Comparison of ENCODE assay signal across 21 cellular contexts in the genomic region with DNA sequence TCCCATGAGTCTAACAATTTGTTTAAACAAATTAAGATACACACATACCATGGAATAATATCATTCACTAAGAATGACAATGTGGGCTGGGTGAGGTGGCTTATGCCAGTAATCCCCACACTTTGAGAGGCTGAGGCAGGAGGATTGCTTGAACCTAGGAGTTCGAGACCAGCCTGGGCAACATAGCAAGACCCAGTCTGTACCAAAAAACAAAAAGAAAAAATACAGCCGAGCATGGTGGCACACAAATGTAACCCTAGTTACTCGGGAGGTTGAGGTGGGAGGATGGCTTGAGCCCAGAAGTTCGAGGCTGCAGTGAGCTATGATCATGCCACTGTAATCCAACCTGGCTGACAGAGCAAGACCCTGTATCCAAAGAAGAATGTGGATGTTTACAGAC. TPM values are rescaled to one million over a fixed set of nuclear protein-coding genes. Genes with fewer than 3 reads are reported as not detected.
DNase-seq lines count a peak whose midpoint lies in the region; ATAC-seq, FAIRE-seq and TF ChIP-seq lines count a peak whose summit lies in the region.
"Had no signal": no experiment of that assay in that cellular context is flagged by ENCODE, and none has a peak within 500 bp of the region (broad histone marks: within the 10 kb centered on the region; RNA-seq: fewer than 3 reads in every experiment).

No MANE protein-coding gene starts in this region.

- no peak overlapping the region for H2AFZ ChIP-seq in HepG2 (ENCODE audit: low read length)
- H2AFZ ChIP-seq in neural progenitor cell (replicated peaks): no peak overlapping the region
- H2AFZ ChIP-seq: GM23248 had no signal

- ATAC-seq in HepG2 (no peak), right lobe of liver (no peak), body of pancreas (no peak), GM21423 (IDR thresholded peaks at IDR 0.05; ENCODE audit: unreplicated experiment) (no peak)
- ATAC-seq: K562 had no signal

- intact Hi-C loops in HepG2 (cut with micrococcal nuclease; ENCODE audit: unreplicated experiment) (loop anchor here (10.0 kb wide), 1 partner anchor 82 kb away; the partner anchor contains the start of gene ARPIN), right lobe of liver (cut with DNase I) (no loop called here), body of pancreas (cut with DNase I) (no loop called here)

- WGBS in HepG2 (ENCODE audit: low lambda C conversion rate): 44% methylated on average over 4 of the region's 4 CpGs
- 85% methylated on average over 3 of the region's 4 CpGs for WGBS in right lobe of liver (ENCODE audit: insufficient coverage, low coverage, low lambda C conversion rate, missing lambda C conversion rate)
- 82% methylated on average over 4 of the region's 4 CpGs for WGBS in body of pancreas, 2 donors

- TF ChIP-seq EP300 in HepG2 (IDR thresholded peaks at IDR 0.05; ENCODE audit: low read depth in 2 of 2, low read length in 2 of 2): no peak
- TF ChIP-seq EP300 in HepG2 (CRISPR knock-in tag; IDR thresholded peaks at IDR 0.05; ENCODE audit: borderline replicate concordance): no peak

- H3K4me1 ChIP-seq in HepG2 (ENCODE audit: insufficient read depth, low read length): peaks cover 36% of the 10 kb centered on the region
- peaks cover 0 to 5% (median 0%) of the 10 kb centered on the region in 4 donors for H3K4me1 ChIP-seq in right lobe of liver
- peaks cover 44% of the 10 kb centered on the region for H3K4me1 ChIP-seq in body of pancreas
- H3K4me1 ChIP-seq in neural progenitor cell: peaks cover 7% of the 10 kb centered on the region

- POLR2A ChIA-PET in HepG2 (lab: Yijun Ruan, JAX): no interaction called here

- H3K4me2 ChIP-seq in HepG2 (ENCODE audit: low read depth, low read length) (no peak overlapping the region), neural progenitor cell (no peak overlapping the region)
- H3K4me2 ChIP-seq: BLaER1 had no signal

- no peaks in the 10 kb centered on the region for H4K20me1 ChIP-seq in HepG2 (ENCODE audit: insufficient read depth, low read length)
- H4K20me1 ChIP-seq in neural progenitor cell (ENCODE audit: low read depth): no peaks in the 10 kb centered on the region
- H4K20me1 ChIP-seq: BLaER1 had no signal

- H3K27me3 ChIP-seq in HepG2 (ENCODE audit: control insufficient read depth in 1 of 2, insufficient read depth in 2 of 2, low read length in 2 of 2) (no peaks in the 10 kb centered on the region; a peak in 1 of 5 replicates), right lobe of liver (no peaks in the 10 kb centered on the region), body of pancreas (no peaks in the 10 kb centered on the region), neural progenitor cell (no peaks in the 10 kb centered on the region)
- H3K27me3 ChIP-seq: BLaER1, Peyer's patch had no signal

- TF ChIP-seq RAD21 in HepG2 (CRISPR knock-in tag; IDR thresholded peaks at IDR 0.05): no peak

- TF ChIP-seq CTCF in HepG2 (CRISPR knock-in tag; IDR thresholded peaks at IDR 0.05) (no peak), right lobe of liver (IDR thresholded peaks at IDR 0.05) (no peak), body of pancreas (IDR thresholded peaks at IDR 0.05) (no peak), neural progenitor cell (IDR thresholded peaks at IDR 0.05) (no peak)

- H3K36me3 Mint-ChIP-seq in neural progenitor cell: no peaks in the 10 kb centered on the region
- H3K36me3 Mint-ChIP-seq: CD4-positive, CD25-positive, alpha-beta regulatory T cell had no signal

- H3K27ac Mint-ChIP-seq in neural progenitor cell: peak overlapping the region; percentile 36
- H3K27ac Mint-ChIP-seq: CD4-positive, CD25-positive, alpha-beta regulatory T cell had no signal

- TF ChIP-seq POLR2A in HepG2 (IDR thresholded peaks at IDR 0.05; ENCODE audit: insufficient read depth in 1 of 2, low read depth in 2 of 2, low read length in 2 of 2) (no peak), right lobe of liver (IDR thresholded peaks at IDR 0.05) (no peak), body of pancreas (IDR thresholded peaks at IDR 0.05) (no peak)

- H3K9ac ChIP-seq in HepG2 (ENCODE audit: insufficient read depth, low read depth, low read length) (no peak overlapping the region), neural progenitor cell (no peak overlapping the region)
- H3K9ac ChIP-seq: BLaER1, GM23248 had no signal

- no peak overlapping the region for H3K4me3 Mint-ChIP-seq in neural progenitor cell

- FAIRE-seq in HepG2 (lab: Jason Lieb, UNC): no peak
- FAIRE-seq: K562 had no signal

- peaks cover 41% of the 10 kb centered on the region for H3F3A ChIP-seq in neural progenitor cell (ENCODE audit: low read depth)

- peaks cover 20% of the 10 kb centered on the region for H3K4me1 Mint-ChIP-seq in neural progenitor cell

- H3K4me3 ChIP-seq in HepG2 (replicated peaks in 1 of 3; ENCODE audit: insufficient read depth in 1 of 3, low read depth in 2 of 3, low read length in 3 of 3) (no peak overlapping the region), right lobe of liver (no peak overlapping the region), body of pancreas (no peak overlapping the region), neural progenitor cell (no peak overlapping the region)
- H3K4me3 ChIP-seq: BLaER1, GM23248, K562, Peyer's patch, SK-N-MC had no signal

- no peaks in the 10 kb centered on the region for H3K9me3 ChIP-seq in HepG2 (ENCODE audit: low read length)
- no peaks in the 10 kb centered on the region for H3K9me3 ChIP-seq in right lobe of liver
- H3K9me3 ChIP-seq in body of pancreas: no peaks in the 10 kb centered on the region
- no peaks in the 10 kb centered on the region for H3K9me3 ChIP-seq in neural progenitor cell (ENCODE audit: low read depth)
- H3K9me3 ChIP-seq: BLaER1, Peyer's patch had no signal

- CTCF ChIA-PET in HepG2 (lab: Yijun Ruan, JAX; ENCODE audit: low intra/inter-chr PET ratio, low total read pairs): no interaction called here

- peaks cover 7% of the 10 kb centered on the region for H3K27me3 Mint-ChIP-seq in neural progenitor cell (ENCODE audit: insufficient read depth, low read depth)

- H3K36me3 ChIP-seq in HepG2 (replicated peaks in 1 of 2; ENCODE audit: control insufficient read depth in 1 of 2, insufficient read depth in 2 of 2, low read length in 2 of 2): no peaks in the 10 kb centered on the region
- H3K36me3 ChIP-seq in right lobe of liver: no peaks in the 10 kb centered on the region
- no peaks in the 10 kb centered on the region for H3K36me3 ChIP-seq in body of pancreas (replicated peaks in 1 of 2; ENCODE audit: insufficient read depth in 1 of 2, low read depth in 2 of 2)
- H3K36me3 ChIP-seq in neural progenitor cell: no peaks in the 10 kb centered on the region
- H3K36me3 ChIP-seq: BLaER1, Peyer's patch had no signal

- H3K27ac ChIP-seq in HepG2 (ENCODE audit: extremely low read length, insufficient read depth, low read length) (no peak overlapping the region), right lobe of liver (no peak overlapping the region), body of pancreas (peak overlapping the region; percentile 95 to 99 (median 96)), neural progenitor cell (no peak overlapping the region)
- H3K27ac ChIP-seq: BLaER1, GM23248, Peyer's patch, SK-N-MC had no signal

- H3K9me3 Mint-ChIP-seq in neural progenitor cell: no peaks in the 10 kb centered on the region

- in situ Hi-C loops in HepG2 (cut with HindIII; ENCODE audit: extremely low pct_ligation_motif_present, low pct_unique_long_range_greater_than_20kb): no loop called here

- DNase-seq in HepG2 (ENCODE audit: low spot score): no peak
- DNase-seq in right lobe of liver: no peak
- DNase-seq in body of pancreas: no peak
- no peak for DNase-seq in neural progenitor cell (ENCODE audit: low spot score)
- DNase-seq in cortex of kidney (lab: John Stamatoyannopoulos, UW): no peak
- no peak for DNase-seq in stimulated activated CD4-positive, alpha-beta T cell treated with anti-CD3 and anti-CD28 coated beads, Interleukin-4, amount 100 ng/mL, for 24 hours
- no peak for DNase-seq in stimulated activated CD4-positive, alpha-beta T cell treated with anti-CD3 and anti-CD28 coated beads, Interleukin-12 subunit alpha, Interleukin-12 subunit beta, amount 100 ng/mL, for 4 hours
- DNase-seq: CD4-positive, CD25-positive, alpha-beta regulatory T cell; GM23248; H7; NCI-H1105 treated with DMSO at 0.1 percent for 48 hours; NCI-H146; NCI-H1930; NCI-H446; NCI-H524 treated with DMSO at 0.1 percent for 48 hours; Peyer's patch; SIG-M5 had no signal

- BruUV-seq in HepG2 (replicated peaks; lab: Mats Ljungman, UMichigan): no TSS peak

- peaks cover 5% of the 10 kb centered on the region for H3K79me2 ChIP-seq in HepG2 (ENCODE audit: insufficient read depth, low read length)
- H3K79me2 ChIP-seq in neural progenitor cell (ENCODE audit: low read depth): peaks cover 11% of the 10 kb centered on the region

RNA-seq across cellular contexts. Expression of gene ZNF710, which starts 4.0 kb away (rescaled TPM):
- total RNA-seq in HepG2 (2016; rRNA removed; fragmentation: Illumina TruSeq; extraction: Trizol): 15.0 and 20.6 TPM in 2 replicates
- total RNA-seq in HepG2 (2016; cell fraction: cytosol; rRNA removed; fragmentation: Illumina TruSeq; extraction: Trizol; ENCODE audit: low read depth): 7.6 and 7.9 TPM in 2 replicates
- total RNA-seq in HepG2 (2016; cell fraction: insoluble cytoplasmic fraction; rRNA removed; fragmentation: Illumina TruSeq; extraction: Trizol): 12.0 and 18.4 TPM in 2 replicates
- 15.9 and 16.0 TPM in 2 replicates for total RNA-seq in HepG2 (2016; cell fraction: membrane; rRNA removed; fragmentation: Illumina TruSeq; extraction: Trizol)
- total RNA-seq in HepG2 (2016; cell fraction: nucleus; rRNA removed; fragmentation: Illumina TruSeq; extraction: Trizol): 9.6 and 12.6 TPM in 2 replicates
- polyA plus RNA-seq in HepG2 (2011; rRNA removed): 4.7 and 5.8 TPM in 2 replicates
- polyA plus RNA-seq in HepG2 (2011; cell fraction: cytosol; rRNA removed): 4.2 and 5.3 TPM in 2 replicates
- 9.8 and 12.1 TPM in 2 replicates for polyA plus RNA-seq in HepG2 (2011; cell fraction: nucleus; rRNA removed)
- polyA plus RNA-seq in HepG2 (2012): 18.0 and 18.4 TPM in 2 replicates
- polyA plus RNA-seq in HepG2 (2016; cell fraction: cytosol; fragmentation: Illumina TruSeq; extraction: Trizol; ENCODE audit: low read depth): 4.1 and 5.2 TPM in 2 replicates
- 18.4 and 27.3 TPM in 2 replicates for polyA plus RNA-seq in HepG2 (2016; cell fraction: insoluble cytoplasmic fraction; fragmentation: Illumina TruSeq; extraction: Trizol; ENCODE audit: low read depth)
- polyA plus RNA-seq in HepG2 (2016; cell fraction: membrane; fragmentation: Illumina TruSeq; extraction: Trizol; ENCODE audit: low read depth): 13.8 and 17.5 TPM in 2 replicates
- polyA plus RNA-seq in HepG2 (2016; cell fraction: nucleus; fragmentation: Illumina TruSeq; extraction: Trizol; ENCODE audit: insufficient read depth, low read depth): 30.8 and 43.0 TPM in 2 replicates
- polyA minus RNA-seq in HepG2 (2011; rRNA and poly(A)+ RNA removed; ENCODE audit: low replicate concordance): 14.3 and 17.4 TPM in 2 replicates
- 7.8 and 14.2 TPM in 2 replicates for polyA minus RNA-seq in HepG2 (2011; cell fraction: cytosol; rRNA and poly(A)+ RNA removed)
- polyA minus RNA-seq in HepG2 (2011; cell fraction: nucleus; rRNA and poly(A)+ RNA removed): 5.2 and 7.0 TPM in 2 replicates
- total RNA-seq in right lobe of liver: 10 to 100 TPM in 1 of 6 experiments, 1 to 10 TPM in 5; 4.7 to 17.1 (median 7.4) TPM
- total RNA-seq in body of pancreas: 10 to 100 TPM; 18.1 to 34.5 TPM
- 14.9 and 29.6 TPM in 2 replicates for total RNA-seq in neural progenitor cell (ENCODE audit: low replicate concordance)

Comparison
In these comparisons a context has a peak if more than half of its experiments do, and no peak if none do; other contexts are left out.
1. H3K27ac ChIP-seq: peak in body of pancreas (4 of 4); none in HepG2 (single experiment), right lobe of liver (0 of 3) and neural progenitor cell (single experiment).